Comparison of ENCODE assay signal across 10 cellular contexts in the genomic region with DNA sequence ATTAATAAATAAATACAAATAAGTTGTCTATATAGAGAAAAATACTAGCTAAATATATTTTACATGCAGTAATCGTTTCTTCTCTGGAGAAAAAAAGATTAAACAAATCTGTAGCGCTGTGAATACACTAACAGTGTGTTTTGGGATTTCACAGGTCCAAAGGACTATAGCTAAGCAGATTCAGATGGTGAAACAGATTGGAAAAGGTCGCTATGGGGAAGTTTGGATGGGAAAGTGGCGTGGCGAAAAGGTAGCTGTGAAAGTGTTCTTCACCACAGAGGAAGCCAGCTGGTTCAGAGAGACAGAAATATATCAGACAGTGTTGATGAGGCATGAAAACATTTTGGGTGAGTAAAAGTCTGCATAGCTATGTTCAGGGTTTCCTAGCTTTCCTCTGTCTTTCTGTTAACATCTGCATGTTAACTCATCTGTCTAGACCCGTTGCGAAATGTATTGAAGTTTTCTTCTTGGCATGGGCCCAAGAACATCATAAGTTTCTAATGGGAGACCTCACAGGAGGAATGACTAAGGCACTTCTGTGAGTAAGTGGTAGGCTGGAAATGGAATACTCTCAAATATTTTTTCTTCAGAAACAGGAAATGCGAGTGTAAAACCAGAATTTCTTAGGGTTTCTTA.
A peak's percentile ranks its signal among the peaks of the same experiment; 100 is the strongest.
DNase-seq lines count a peak whose midpoint lies in the region; ATAC-seq, FAIRE-seq and TF ChIP-seq lines count a peak whose summit lies in the region.
"Had no signal": no experiment of that assay in that cellular context is flagged by ENCODE, and none has a peak within 500 bp of the region (broad histone marks: within the 10 kb centered on the region; RNA-seq: fewer than 3 reads in every experiment).

No MANE protein-coding gene starts in this region.

- H3K23ac ChIP-seq in mesendoderm (ENCODE audit: low read length), result no peak overlapping the region

- no peaks in the 10 kb centered on the region for H3K4me1 ChIP-seq in mesendoderm (ENCODE audit: control insufficient read depth, low read depth, low read length)
- H3K4me1 ChIP-seq in BE2C, result peaks cover 3% of the 10 kb centered on the region

- no peak overlapping the region for H4K8ac ChIP-seq in mesendoderm (ENCODE audit: low read depth, low read length)

- no peaks in the 10 kb centered on the region for H3K9me3 ChIP-seq in BE2C

- no CpG with 5 or more reads among the region's 8 CpGs for WGBS in mesendoderm (ENCODE audit: extremely low coverage, insufficient coverage, low lambda C conversion rate)

- no peak overlapping the region for H2BK120ac ChIP-seq in mesendoderm (ENCODE audit: low read depth, low read length)

- TF ChIP-seq CTCF in bronchial epithelial cell (IDR thresholded peaks at IDR 0.05; ENCODE audit: insufficient read depth, low read length, severe bottlenecking) (no peak), BE2C (IDR thresholded peaks at IDR 0.05; ENCODE audit: low read depth, low read length) (no peak)

- H3K27ac ChIP-seq in mesendoderm (ENCODE audit: low read depth, low read length), result no peak overlapping the region

- no peak overlapping the region for H2BK5ac ChIP-seq in mesendoderm (ENCODE audit: low read length)

- FAIRE-seq in bronchial epithelial cell (lab: Jason Lieb, UNC), result no peak
- FAIRE-seq: GM12878 had no signal

- DNase-seq in AML-193 (lab: John Stamatoyannopoulos, UW) (peak; percentile 49 to 59), Kasumi-1 (lab: John Stamatoyannopoulos, UW) (peak; percentile 85 to 87), bronchial epithelial cell (ENCODE audit: low read depth) (peak; percentile 100), mesendoderm (peak; percentile 33), BE2C (no peak)
- DNase-seq: NCI-H1436 had no signal

- peak overlapping the region; percentile 60 for H3K18ac ChIP-seq in mesendoderm (ENCODE audit: low read length)

- no peaks in the 10 kb centered on the region for H3K27me3 ChIP-seq in bronchial epithelial cell (ENCODE audit: control insufficient read depth, insufficient read depth, low read length)
- H3K27me3 ChIP-seq in mesendoderm (ENCODE audit: insufficient read depth, low read length, poor library complexity), result no peaks in the 10 kb centered on the region
- H3K27me3 ChIP-seq in BE2C, result no peaks in the 10 kb centered on the region

- no peak overlapping the region for H3K4me2 ChIP-seq in mesendoderm (ENCODE audit: low read length)

- no peak overlapping the region for H3K56ac ChIP-seq in mesendoderm (ENCODE audit: low read length)

- ATAC-seq in HG03045 (IDR thresholded peaks at IDR 0.05; ENCODE audit: unreplicated experiment) (no peak), GM21367 (IDR thresholded peaks at IDR 0.05; ENCODE audit: unreplicated experiment) (no peak), HG03432 (IDR thresholded peaks at IDR 0.05; ENCODE audit: unreplicated experiment) (no peak)
- ATAC-seq: GM12878 had no signal

- no peak overlapping the region for H3K9ac ChIP-seq in mesendoderm (ENCODE audit: low read length)

- no peak overlapping the region for H2BK15ac ChIP-seq in mesendoderm (replicated peaks; ENCODE audit: low read depth)

- no peak overlapping the region for H4K5ac ChIP-seq in mesendoderm (ENCODE audit: low read length)

- H3K4me3 ChIP-seq in bronchial epithelial cell (ENCODE audit: low read depth, low read length) (no peak overlapping the region), mesendoderm (ENCODE audit: low read length) (no peak overlapping the region), BE2C (ENCODE audit: low read depth, low read length) (no peak overlapping the region)
- H3K4me3 ChIP-seq: GM12878 had no signal

- H3K79me1 ChIP-seq in mesendoderm (ENCODE audit: low read length), result no peaks in the 10 kb centered on the region

- H3K4ac ChIP-seq in mesendoderm (ENCODE audit: low read depth, low read length), result no peak overlapping the region

- H3K36me3 ChIP-seq in bronchial epithelial cell (ENCODE audit: control insufficient read depth, insufficient read depth, low read length), result no peaks in the 10 kb centered on the region
- H3K36me3 ChIP-seq in mesendoderm (ENCODE audit: control insufficient read depth, insufficient read depth, low read length), result no peaks in the 10 kb centered on the region
- peaks cover 4% of the 10 kb centered on the region for H3K36me3 ChIP-seq in BE2C

- no peak overlapping the region for H2AK5ac ChIP-seq in mesendoderm (ENCODE audit: low read length)

- no peaks in the 10 kb centered on the region for H3K79me2 ChIP-seq in mesendoderm (ENCODE audit: control insufficient read depth, insufficient read depth, low read length)
